In the genomic region with DNA sequence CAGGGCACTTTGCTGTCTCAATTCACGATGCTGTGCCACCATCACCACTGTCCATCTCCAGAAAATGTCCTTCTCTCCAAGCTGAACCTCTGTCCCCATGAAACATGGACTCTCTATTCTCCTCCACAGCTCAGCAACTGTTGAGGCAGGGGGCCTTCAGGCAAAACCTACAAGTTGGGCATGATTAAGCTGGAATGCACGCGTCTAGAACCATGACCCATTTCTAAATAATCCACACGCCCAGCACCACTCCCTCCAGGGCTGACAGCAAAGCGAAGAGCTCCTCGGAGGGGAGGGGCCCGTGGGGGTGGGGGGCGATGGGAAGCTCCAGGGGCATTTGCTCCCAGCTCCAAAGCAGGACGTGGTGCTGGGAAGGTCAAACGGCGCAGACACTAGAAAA, we compare ENCODE assay signal across 21 cellular contexts. TPM values are rescaled to one million over a fixed set of nuclear protein-coding genes. Genes with fewer than 3 reads are reported as not detected.
DNase-seq lines count a peak whose midpoint lies in the region; ATAC-seq and TF ChIP-seq lines count a peak whose summit lies in the region.
"Had no signal": no experiment of that assay in that cellular context is flagged by ENCODE, and none has a peak within 500 bp of the region (broad histone marks: within the 10 kb centered on the region; RNA-seq: fewer than 3 reads in every experiment).

No MANE protein-coding gene starts in this region.

- H3F3A ChIP-seq in smooth muscle cell (ENCODE audit: low read depth): no peaks in the 10 kb centered on the region

- H3K9me3 ChIP-seq in adipocyte (ENCODE audit: control insufficient read depth, low read length) (no peaks in the 10 kb centered on the region), smooth muscle cell (replicated peaks; ENCODE audit: low read depth) (no peaks in the 10 kb centered on the region)
- H3K9me3 ChIP-seq: BE2C, left ventricle myocardium inferior, neutrophil, stomach, transverse colon had no signal

- no peak overlapping the region for H3K4me3 ChIP-seq in adipocyte (ENCODE audit: low read length)
- no peak overlapping the region for H3K4me3 ChIP-seq in fibroblast of mammary gland (ENCODE audit: control insufficient read depth, low read depth, low read length)
- no peak overlapping the region for H3K4me3 ChIP-seq in smooth muscle cell
- H3K4me3 ChIP-seq: left ventricle myocardium inferior, stomach, transverse colon had no signal

- no peaks in the 10 kb centered on the region for H4K20me1 ChIP-seq in smooth muscle cell (ENCODE audit: low read depth)

- H3K9ac ChIP-seq in adipocyte (ENCODE audit: low read length): no peak overlapping the region
- no peak overlapping the region for H3K9ac ChIP-seq in smooth muscle cell (ENCODE audit: low read depth)

- H2AFZ ChIP-seq in smooth muscle cell (ENCODE audit: low read depth): no peak overlapping the region

- 66% methylated on average over 11 of the region's 11 CpGs for WGBS in smooth muscle cell (ENCODE audit: low lambda C conversion rate)

- peak overlapping the region; percentile 38 for H3K27ac ChIP-seq in smooth muscle cell (ENCODE audit: low read depth)
- H3K27ac ChIP-seq: left ventricle myocardium inferior, neutrophil, stomach, transverse colon, WERI-Rb-1 had no signal

- TF ChIP-seq CTCF in fibroblast of mammary gland (conservative IDR thresholded peaks at IDR 0.05; ENCODE audit: control insufficient read depth, insufficient read depth, low read depth, low read length): no peak
- TF ChIP-seq CTCF in smooth muscle cell (IDR thresholded peaks at IDR 0.05; ENCODE audit: borderline replicate concordance, insufficient read depth, poor library complexity, severe bottlenecking): no peak

- no peak for ATAC-seq in HG03097 (IDR thresholded peaks at IDR 0.05; ENCODE audit: low FRiP score, unreplicated experiment)

- peak overlapping the region; percentile 57 for H3K4me2 ChIP-seq in smooth muscle cell

- H3K36me3 ChIP-seq in adipocyte (ENCODE audit: control insufficient read depth, insufficient read depth, low read length, severe bottlenecking): no peaks in the 10 kb centered on the region
- H3K36me3 ChIP-seq in smooth muscle cell (ENCODE audit: low read depth): no peaks in the 10 kb centered on the region
- H3K36me3 ChIP-seq: BE2C, left ventricle myocardium inferior, neutrophil, stomach, transverse colon, WERI-Rb-1 had no signal

- no peaks in the 10 kb centered on the region for H3K79me2 ChIP-seq in smooth muscle cell (ENCODE audit: low read depth)

- peak; percentile 55 for DNase-seq in HCEC 1CT
- peak; percentile 54 for DNase-seq in adipocyte (ENCODE audit: low read depth)
- peak; percentile 34 for DNase-seq in fibroblast of mammary gland (ENCODE audit: low read depth)
- DNase-seq in smooth muscle cell (lab: John Stamatoyannopoulos, UW; ENCODE audit: unreplicated experiment): no peak
- no peak for DNase-seq in KG1 (lab: John Stamatoyannopoulos, UW)
- DNase-seq in SHP77 treated with DMSO at 0.1 percent for 48 hours (lab: John Stamatoyannopoulos, UW): no peak
- no peak for DNase-seq in activated CD8-positive, alpha-beta memory T cell treated with anti-CD3 and anti-CD28 coated beads, Interleukin-2, amount 50 U/mL, for 4 hours
- DNase-seq: activated CD4-positive, alpha-beta T cell treated with anti-CD3 and anti-CD28 coated beads, Interleukin-2, amount 50 U/mL, for 4 hours; activated T-cell treated with anti-CD3 and anti-CD28 coated beads for 4 hours; BE2C; left ventricle myocardium inferior; NCI-H146; NCI-H2171; stomach; transverse colon; WERI-Rb-1 had no signal

- H3K4me1 ChIP-seq in adipocyte (ENCODE audit: control insufficient read depth, insufficient read depth, low read length) (peaks cover 4% of the 10 kb centered on the region), smooth muscle cell (ENCODE audit: low read depth) (peaks cover 40% of the 10 kb centered on the region)
- H3K4me1 ChIP-seq: BE2C had no signal

- H3K27me3 ChIP-seq in adipocyte (replicated peaks; ENCODE audit: control insufficient read depth, insufficient read depth, low read length) (peaks cover 54% of the 10 kb centered on the region), smooth muscle cell (ENCODE audit: low read depth) (peaks cover 43% of the 10 kb centered on the region)
- H3K27me3 ChIP-seq: BE2C had no signal

RNA-seq across cellular contexts. Expression of gene HES5, which starts 3.3 kb away (rescaled TPM):
- total RNA-seq in smooth muscle cell: 1.6 TPM in 1 of 2 replicates, not detected in the other
- polyA plus RNA-seq in smooth muscle cell: 1.3 and 1.7 TPM in 2 replicates
- total RNA-seq: OCI-LY7; T-helper 1 cell treated with Interleukin-12 subunit alpha and Interleukin-12 subunit beta and Interleukin-4 antibody, amounts not matched to agents 30 ng/mL and 1 ng/mL, for 36 hours had no signal
- polyA plus RNA-seq: IgD-negative memory B cell had no signal

RNA-seq across cellular contexts. Expression of gene PANK4, which starts 7.0 kb away (rescaled TPM):
- total RNA-seq in smooth muscle cell: 27.2 and 28.7 TPM in 2 replicates
- 28.4 and 28.5 TPM in 2 replicates for polyA plus RNA-seq in smooth muscle cell

RNA-seq across cellular contexts. Expression of gene TNFRSF14, which starts 22.8 kb away (rescaled TPM):
- total RNA-seq in smooth muscle cell: 0.40 TPM in 1 of 2 replicates, not detected in the other
- polyA plus RNA-seq in smooth muscle cell: not detected in 2 replicates

RNA-seq across cellular contexts. Expression of gene PRXL2B, which starts 53.2 kb away (rescaled TPM):
- total RNA-seq in smooth muscle cell: 16.1 and 27.4 TPM in 2 replicates
- 18.4 and 26.6 TPM in 2 replicates for polyA plus RNA-seq in smooth muscle cell

RNA-seq across cellular contexts. Expression of gene PLCH2, which starts 57.3 kb away (rescaled TPM):
- 0.09 and 0.81 TPM in 2 replicates for total RNA-seq in smooth muscle cell
- polyA plus RNA-seq in smooth muscle cell: 0.04 and 0.13 TPM in 2 replicates

Comparison
In these comparisons a context has a peak if more than half of its experiments do, and no peak if none do; other contexts are left out.
1. DNase-seq: peak in HCEC 1CT (single experiment), adipocyte (single experiment) and fibroblast of mammary gland (single experiment); none in smooth muscle cell (single experiment), KG1 (single experiment), SHP77 treated with DMSO at 0.1 percent for 48 hours (single experiment) and activated CD8-positive, alpha-beta memory T cell treated with anti-CD3 and anti-CD28 coated beads, Interleukin-2, amount 50 U/mL, for 4 hours (single experiment).